Comparison of ENCODE assay signal across 8 cellular contexts in the genomic region with DNA sequence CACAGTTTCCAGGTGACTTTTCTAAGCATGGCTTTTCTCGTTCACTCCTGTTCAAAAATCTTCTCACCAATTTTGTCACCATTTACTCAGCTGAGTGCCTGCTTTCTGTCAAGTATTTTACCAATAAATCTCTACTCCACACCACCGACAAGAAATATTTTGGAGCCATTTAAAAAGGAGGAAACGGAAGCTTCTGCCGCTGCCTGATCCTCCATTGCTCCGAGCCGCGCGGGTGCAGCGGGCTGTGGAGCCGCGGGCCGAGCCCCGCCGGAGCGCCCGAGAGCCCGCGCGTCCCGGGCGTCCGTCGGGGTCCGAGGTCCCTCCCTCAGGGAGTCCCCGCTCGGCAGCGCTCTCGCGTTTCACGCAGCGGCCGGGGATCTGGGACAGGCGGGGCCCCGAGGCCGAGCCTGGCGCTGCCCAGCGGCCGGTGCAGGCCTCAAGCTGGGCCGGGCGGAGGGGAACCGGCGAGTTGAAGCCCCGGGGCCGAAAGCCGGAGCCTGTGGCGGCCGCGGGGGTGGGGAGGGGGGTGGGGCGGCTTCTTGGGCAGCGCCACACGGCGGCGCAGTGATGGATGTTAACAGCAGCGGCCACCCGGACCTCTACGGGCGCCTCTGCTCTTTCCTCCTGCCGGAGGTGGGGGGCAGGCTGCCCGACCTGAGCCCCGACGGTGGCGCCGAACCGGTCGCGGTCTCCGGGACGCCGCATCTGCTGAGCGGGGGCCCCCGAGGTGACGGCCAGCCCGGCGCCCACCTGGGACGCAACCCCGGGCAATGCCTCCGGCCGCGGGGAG. TPM values are rescaled to one million over a fixed set of nuclear protein-coding genes. Genes with fewer than 3 reads are reported as not detected.
DNase-seq lines count a peak whose midpoint lies in the region; ATAC-seq and TF ChIP-seq lines count a peak whose summit lies in the region.

No MANE protein-coding gene starts in this region.

- H3K9me2 ChIP-seq in GM23248 (ENCODE audit: insufficient read depth), result no peaks in the 10 kb centered on the region

- H3K79me2 ChIP-seq in GM23248 (ENCODE audit: insufficient read depth), result peaks cover 39% of the 10 kb centered on the region

- H3K9ac ChIP-seq in GM23248, result peak overlapping the region; percentile 85

- H3K4me2 ChIP-seq in GM23248 (ENCODE audit: unreplicated experiment), result peak overlapping the region; percentile 91

- H2AFZ ChIP-seq in GM23248, result peak overlapping the region; percentile 90

- peak overlapping the region; percentile 93 for H3K4me3 Mint-ChIP-seq in CD4-positive, alpha-beta T cell
- peak overlapping the region; percentile 82 for H3K4me3 Mint-ChIP-seq in activated T-cell treated with anti-CD3 and anti-CD28 coated beads, Interleukin-2, amount 50 U/mL, for 4 hours

- intact Hi-C loops in CD4-positive, alpha-beta T cell (cut with DNase I, micrococcal nuclease), result loop anchor here (2.0 to 10.0 kb wide), 5 partner anchors 100 to 1826 kb away; partner anchors contain the start of genes APOLD1 (in 1 of the 2), BORCS5 (in 1 of the 2) and SMIM10L1 (in 1 of the 2)

- POLR2A ChIA-PET in CD4-positive, alpha-beta T cell (lab: Charles Lee), result interaction anchor here (0.6 to 1.4 kb wide), 5 partner anchors 43 to 275 kb away, joined by 3 to 12 read pairs (median 3); partner anchors contain the start of gene FAM234B

- H3K4me3 ChIP-seq in GM23248 (peak overlapping the region; percentile 87), esophagus (ENCODE audit: low read depth in 1 of 2, low read length in 2 of 2) (peak overlapping the region; percentile 69 to 83), mononuclear cell (ENCODE audit: low read length) (peak overlapping the region; percentile 59)

- H3K4me1 Mint-ChIP-seq in CD4-positive, alpha-beta T cell (ENCODE audit: low read depth), result peaks cover 42% of the 10 kb centered on the region
- peaks cover 27% of the 10 kb centered on the region for H3K4me1 Mint-ChIP-seq in activated T-cell treated with anti-CD3 and anti-CD28 coated beads, Interleukin-2, amount 50 U/mL, for 4 hours (ENCODE audit: low read depth)

- ATAC-seq in CD4-positive, alpha-beta T cell (ENCODE audit: poor library complexity), result peak; percentile 27
- peak; percentile 15 to 32 for ATAC-seq in activated T-cell treated with anti-CD3 and anti-CD28 coated beads, Interleukin-2, amount 50 U/mL, for 4 hours

- CTCF ChIA-PET in CD4-positive, alpha-beta T cell (lab: Charles Lee), result interaction anchor here (0.6 kb wide), 1 partner anchor 323 kb away, joined by 3 read pairs; no protein-coding TSS in a partner anchor

- DNase-seq in CD4-positive, alpha-beta T cell, result peak in 8 of 10 experiments; percentile 14 to 38 (median 20)
- DNase-seq in GM23248 (peak; percentile 83), NCI-H82 (lab: John Stamatoyannopoulos, UW) (peak; percentile 85), stromal cell of bone marrow (ENCODE audit: low read depth) (peak; percentile 33), NCI-H146 (lab: John Stamatoyannopoulos, UW) (no peak)
- peak; percentile 17 for DNase-seq in activated T-cell treated with anti-CD3 and anti-CD28 coated beads, Interleukin-2, amount 50 U/mL, for 4 hours

- peak; percentile 20 for TF ChIP-seq CTCF in CD4-positive, alpha-beta T cell (IDR thresholded peaks at IDR 0.05)

- no peaks in the 10 kb centered on the region for H3K36me3 ChIP-seq in GM23248 (ENCODE audit: low read depth)
- H3K36me3 ChIP-seq in esophagus (ENCODE audit: control insufficient read depth in 2 of 2, insufficient read depth in 2 of 2, low read length in 1 of 2), result no peaks in the 10 kb centered on the region

- no peaks in the 10 kb centered on the region for H3K27me3 Mint-ChIP-seq in CD4-positive, alpha-beta T cell
- peaks cover 2% of the 10 kb centered on the region for H3K27me3 Mint-ChIP-seq in activated T-cell treated with anti-CD3 and anti-CD28 coated beads, Interleukin-2, amount 50 U/mL, for 4 hours (ENCODE audit: low read depth)

- H3K27me3 ChIP-seq in CD4-positive, alpha-beta T cell (ENCODE audit: control insufficient read depth, insufficient read depth, low read length), result no peaks in the 10 kb centered on the region
- H3K27me3 ChIP-seq in GM23248 (replicated peaks; ENCODE audit: insufficient read depth) (no peaks in the 10 kb centered on the region), esophagus (ENCODE audit: control insufficient read depth in 1 of 2, insufficient read depth in 2 of 2, low read length in 2 of 2) (no peaks in the 10 kb centered on the region), mononuclear cell (ENCODE audit: insufficient read depth, low read length) (no peaks in the 10 kb centered on the region)

- no peaks in the 10 kb centered on the region for H3K9me3 Mint-ChIP-seq in CD4-positive, alpha-beta T cell
- no peaks in the 10 kb centered on the region for H3K9me3 Mint-ChIP-seq in activated T-cell treated with anti-CD3 and anti-CD28 coated beads, Interleukin-2, amount 50 U/mL, for 4 hours

- H3K9me3 ChIP-seq in CD4-positive, alpha-beta T cell (ENCODE audit: control insufficient read depth, low read length), result no peaks in the 10 kb centered on the region
- H3K9me3 ChIP-seq in GM23248 (ENCODE audit: low read depth) (no peaks in the 10 kb centered on the region), esophagus (ENCODE audit: control insufficient read depth in 2 of 2, insufficient read depth in 1 of 2, low read depth in 1 of 2, low read length in 1 of 2) (no peaks in the 10 kb centered on the region), mononuclear cell (ENCODE audit: low read depth, low read length) (no peaks in the 10 kb centered on the region)

- H3K4me1 ChIP-seq in GM23248 (ENCODE audit: insufficient read depth) (peaks cover 23% of the 10 kb centered on the region), esophagus (ENCODE audit: control insufficient read depth in 2 of 2, insufficient read depth in 2 of 2, low read length in 1 of 2) (peaks cover 0 to 8% of the 10 kb centered on the region in 2 donors), mononuclear cell (ENCODE audit: insufficient read depth, low read length) (peaks cover 34% of the 10 kb centered on the region)

- peaks cover 16% of the 10 kb centered on the region for H3F3A ChIP-seq in GM23248 (ENCODE audit: insufficient read depth)

- H4K20me1 ChIP-seq in GM23248 (ENCODE audit: insufficient read depth), result no peaks in the 10 kb centered on the region

- peaks cover 14% of the 10 kb centered on the region for H3K36me3 Mint-ChIP-seq in CD4-positive, alpha-beta T cell (ENCODE audit: low read depth)
- no peaks in the 10 kb centered on the region for H3K36me3 Mint-ChIP-seq in activated T-cell treated with anti-CD3 and anti-CD28 coated beads, Interleukin-2, amount 50 U/mL, for 4 hours (ENCODE audit: insufficient read depth)

- peak overlapping the region; percentile 89 for H3K27ac Mint-ChIP-seq in CD4-positive, alpha-beta T cell

- WGBS in GM23248 (ENCODE audit: low coverage in 1 of 2, low lambda C conversion rate in 2 of 2, missing lambda C conversion rate in 2 of 2), 2 experiments, result 1 to 2% methylated on average over 39 to 79 of the region's 79 CpGs
- WGBS in esophagus, 2 donors, result 1% methylated on average over 73 to 79 of the region's 79 CpGs

- H3K27ac ChIP-seq in CD4-positive, alpha-beta T cell (ENCODE audit: low read depth, low read length), result peak overlapping the region; percentile 32
- H3K27ac ChIP-seq in GM23248 (peak overlapping the region; percentile 84), esophagus (ENCODE audit: low read depth in 2 of 2, low read length in 1 of 2) (peak overlapping the region; percentile 91 to 96)

- in situ Hi-C loops in GM23248 (cut with MboI), result no loop called here

RNA-seq across cellular contexts. Expression of gene HEBP1, which starts 1.1 kb away (rescaled TPM):
- 10 to 100 TPM; 11.9 to 12.5 TPM for total RNA-seq in CD4-positive, alpha-beta T cell
- total RNA-seq in GM23248 (2014; rRNA removed; shearing (Covaris generic)), result 14.5 and 17.4 TPM in 2 replicates
- 83.0 and 92.9 TPM in 2 replicates for polyA plus RNA-seq in GM23248 (2016; fragmentation: Nextera tagmentation; extraction: Ambion mirVana)
- 10 to 100 TPM in 2 of 3 donors, 1 to 10 TPM in 1; 9.0 to 10.6 (median 10.3) TPM for total RNA-seq in activated T-cell treated with anti-CD3 and anti-CD28 coated beads, Interleukin-2, amount 50 U/mL, for 4 hours
- polyA plus RNA-seq in esophagus, result 10 to 100 TPM; 28.6 to 39.1 TPM
- 4.3 TPM for total RNA-seq in mononuclear cell

RNA-seq across cellular contexts. Expression of gene FAM234B, which starts 43.1 kb away (rescaled TPM):
- total RNA-seq in CD4-positive, alpha-beta T cell, result 1 to 10 TPM; 3.0 to 3.2 TPM
- total RNA-seq in GM23248 (2014; rRNA removed; shearing (Covaris generic)), result 5.0 and 6.4 TPM in 2 replicates
- 5.1 and 5.6 TPM in 2 replicates for polyA plus RNA-seq in GM23248 (2016; fragmentation: Nextera tagmentation; extraction: Ambion mirVana)
- total RNA-seq in activated T-cell treated with anti-CD3 and anti-CD28 coated beads, Interleukin-2, amount 50 U/mL, for 4 hours, result 1 to 10 TPM; 8.0 to 8.7 (median 8.4) TPM
- 1 to 10 TPM in 1 of 2 donors, under 1 TPM in 1; 0.84 to 1.1 TPM for polyA plus RNA-seq in esophagus
- 3.9 TPM for total RNA-seq in mononuclear cell

RNA-seq across cellular contexts. Expression of gene GPRC5D, which starts 49.2 kb away (rescaled TPM):
- total RNA-seq in CD4-positive, alpha-beta T cell, result not detected
- total RNA-seq in GM23248 (2014; rRNA removed; shearing (Covaris generic)), result not detected in 2 replicates
- not detected in 2 replicates for polyA plus RNA-seq in GM23248 (2016; fragmentation: Nextera tagmentation; extraction: Ambion mirVana)
- not detected for total RNA-seq in activated T-cell treated with anti-CD3 and anti-CD28 coated beads, Interleukin-2, amount 50 U/mL, for 4 hours
- polyA plus RNA-seq in esophagus, result under 1 TPM; 0.31 to 0.69 TPM
- 0.31 TPM for total RNA-seq in mononuclear cell

Comparison
In these comparisons a context has a peak if more than half of its experiments do, and no peak if none do; other contexts are left out.
1. H3K27ac ChIP-seq: peak in every context shown above with its lines; median percentile 94 in esophagus; 84 in GM23248; 32 in CD4-positive, alpha-beta T cell.